ENCODE assay signal across 4 cellular contexts in the genomic region with DNA sequence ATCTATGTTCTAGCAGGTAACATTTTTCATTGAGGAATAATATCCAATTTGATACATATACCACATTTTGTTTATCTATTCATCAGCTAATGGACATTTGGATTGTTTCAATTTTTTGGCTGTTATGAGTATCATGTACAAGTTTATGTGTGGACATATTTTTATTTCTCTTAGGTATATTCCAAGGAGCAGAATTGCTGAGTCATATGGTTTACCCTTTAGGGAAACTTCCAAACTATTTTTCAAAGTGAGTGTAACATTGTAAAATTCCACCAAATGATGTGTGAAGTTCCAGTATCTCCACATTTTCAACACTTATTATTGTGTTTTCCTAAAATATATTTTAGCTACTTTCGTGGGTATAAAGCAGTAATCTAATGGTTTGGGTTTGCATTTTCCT.
TF ChIP-seq lines count a peak whose summit lies in the region.

No MANE protein-coding gene starts in this region.

TF ChIP-seq in HepG2, 621 proteins besides CTCF, POLR2A, EP300 and RAD21:
- TF ChIP-seq ERF (CRISPR knock-in tag; IDR thresholded peaks at IDR 0.05): no peak
- no peak for TF ChIP-seq ZNF335 (CRISPR knock-in tag; IDR thresholded peaks at IDR 0.05)
- no peak for TF ChIP-seq FOSL2 (CRISPR knock-in tag; IDR thresholded peaks at IDR 0.05)
- no peak for TF ChIP-seq BRD4 (CRISPR knock-in tag; IDR thresholded peaks at IDR 0.05)
- no peak for TF ChIP-seq GTF3A (CRISPR knock-in tag; conservative IDR thresholded peaks at IDR 0.05)
- TF ChIP-seq ZNF776 (CRISPR knock-in tag; IDR thresholded peaks at IDR 0.05): no peak
- TF ChIP-seq DDIT3 (CRISPR knock-in tag; IDR thresholded peaks at IDR 0.05): no peak
- peak; percentile 67; the same call in 1 of the 2 replicates for TF ChIP-seq MAFF (IDR thresholded peaks at IDR 0.05; ENCODE audit: low read depth, low read length)
- TF ChIP-seq ETV5 (CRISPR knock-in tag; IDR thresholded peaks at IDR 0.05; ENCODE audit: borderline replicate concordance): no peak
- TF ChIP-seq PLRG1 (conservative IDR thresholded peaks at IDR 0.05): no peak
- TF ChIP-seq ZC3H4 (CRISPR knock-in tag; IDR thresholded peaks at IDR 0.05; ENCODE audit: borderline replicate concordance): no peak
- TF ChIP-seq KDM6A (CRISPR knock-in tag; IDR thresholded peaks at IDR 0.05; ENCODE audit: low read depth): no peak
- no peak for TF ChIP-seq KDM3A (CRISPR knock-in tag; IDR thresholded peaks at IDR 0.05; ENCODE audit: low read depth)
- peak; percentile 69 for TF ChIP-seq NFE2L2 (IDR thresholded peaks at IDR 0.05; ENCODE audit: low read length)
- no peak for TF ChIP-seq SAP130 (CRISPR knock-in tag; IDR thresholded peaks at IDR 0.05; ENCODE audit: low read depth)
- TF ChIP-seq MAFK (conservative IDR thresholded peaks at IDR 0.05 in 1 of 2, IDR thresholded peaks at IDR 0.05 in 1 of 2; ENCODE audit: low read length in 2 of 2): peak; percentile 58 to 83; a peak in 3 of 4 replicates
- TF ChIP-seq, protein P1, sequence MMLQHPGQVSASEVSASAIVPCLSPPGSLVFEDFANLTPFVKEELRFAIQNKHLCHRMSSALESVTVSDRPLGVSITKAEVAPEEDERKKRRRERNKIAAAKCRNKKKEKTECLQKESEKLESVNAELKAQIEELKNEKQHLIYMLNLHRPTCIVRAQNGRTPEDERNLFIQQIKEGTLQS (CRISPR knock-in tag; IDR thresholded peaks at IDR 0.05): no peak
- TF ChIP-seq DRAP1 (CRISPR knock-in tag; IDR thresholded peaks at IDR 0.05): no peak
- no peak for TF ChIP-seq ZFX (CRISPR knock-in tag; IDR thresholded peaks at IDR 0.05; ENCODE audit: low read depth)
- no peak for TF ChIP-seq POLR2AphosphoS2 (IDR thresholded peaks at IDR 0.05; ENCODE audit: low read depth, low read length)
- no peak for TF ChIP-seq ZNF367 (CRISPR knock-in tag; IDR thresholded peaks at IDR 0.05; ENCODE audit: borderline replicate concordance)

TF ChIP-seq in A549, 52 proteins besides CTCF, POLR2A, EP300 and RAD21:
- TF ChIP-seq, protein P2, sequence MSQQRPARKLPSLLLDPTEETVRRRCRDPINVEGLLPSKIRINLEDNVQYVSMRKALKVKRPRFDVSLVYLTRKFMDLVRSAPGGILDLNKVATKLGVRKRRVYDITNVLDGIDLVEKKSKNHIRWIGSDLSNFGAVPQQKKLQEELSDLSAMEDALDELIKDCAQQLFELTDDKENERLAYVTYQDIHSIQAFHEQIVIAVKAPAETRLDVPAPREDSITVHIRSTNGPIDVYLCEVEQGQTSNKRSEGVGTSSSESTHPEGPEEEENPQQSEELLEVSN (IDR thresholded peaks at IDR 0.05; ENCODE audit: borderline replicate concordance, low read depth): no peak
- peak; percentile 61 for TF ChIP-seq MAFK (IDR thresholded peaks at IDR 0.05; ENCODE audit: partially characterized antibody)
- 0 out of 2 replicates have a peak, but pooled peaks have one; percentile 13 for TF ChIP-seq NFE2L2 (conservative IDR thresholded peaks at IDR 0.05; ENCODE audit: low read length)

TF ChIP-seq in IMR-90, 13 proteins besides CTCF, POLR2A, EP300 and RAD21:
- TF ChIP-seq CEBPB (IDR thresholded peaks at IDR 0.05; ENCODE audit: low read depth, low read length) (no peak), NFE2L2 (IDR thresholded peaks at IDR 0.05; ENCODE audit: low read depth, low read length) (peak; percentile 74), BHLHE40 (IDR thresholded peaks at IDR 0.05; ENCODE audit: low read depth, low read length) (no peak), MAFK (IDR thresholded peaks at IDR 0.05; ENCODE audit: low read depth, low read length) (peak; percentile 65), RFX5 (IDR thresholded peaks at IDR 0.05; ENCODE audit: low read depth, low read length) (no peak)

TF ChIP-seq in K562, 482 proteins besides CTCF, POLR2A, EP300 and RAD21:
- TF ChIP-seq RB1 (IDR thresholded peaks at IDR 0.05; ENCODE audit: low read depth): no peak
- TF ChIP-seq NONO (IDR thresholded peaks at IDR 0.05; ENCODE audit: low read depth in 2 of 2, low read length in 1 of 2): no peak
- TF ChIP-seq, protein P3, sequence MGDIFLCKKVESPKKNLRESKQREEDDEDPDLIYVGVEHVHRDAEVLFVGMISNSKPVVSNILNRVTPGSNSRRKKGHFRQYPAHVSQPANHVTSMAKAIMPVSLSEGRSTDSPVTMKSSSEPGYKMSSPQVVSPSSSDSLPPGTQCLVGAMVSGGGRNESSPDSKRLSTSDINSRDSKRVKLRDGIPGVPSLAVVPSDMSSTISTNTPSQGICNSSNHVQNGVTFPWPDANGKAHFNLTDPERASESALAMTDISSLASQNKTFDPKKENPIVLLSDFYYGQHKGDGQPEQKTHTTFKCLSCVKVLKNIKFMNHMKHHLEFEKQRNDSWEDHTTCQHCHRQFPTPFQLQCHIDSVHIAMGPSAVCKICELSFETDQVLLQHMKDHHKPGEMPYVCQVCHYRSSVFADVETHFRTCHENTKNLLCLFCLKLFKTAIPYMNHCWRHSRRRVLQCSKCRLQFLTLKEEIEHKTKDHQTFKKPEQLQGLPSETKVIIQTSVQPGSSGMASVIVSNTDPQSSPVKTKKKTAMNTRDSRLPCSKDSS (IDR thresholded peaks at IDR 0.05; ENCODE audit: low read depth, partially characterized antibody): no peak
- no peak for TF ChIP-seq MCM2 (IDR thresholded peaks at IDR 0.05; ENCODE audit: low read depth)
- TF ChIP-seq ZNF316 (IDR thresholded peaks at IDR 0.05): peak; percentile 78
- TF ChIP-seq ZNF79 (CRISPR knock-in tag; IDR thresholded peaks at IDR 0.05; ENCODE audit: low read depth): no peak
- TF ChIP-seq C11orf30 (IDR thresholded peaks at IDR 0.05; ENCODE audit: low read depth): peak; percentile 70
- TF ChIP-seq SNRNP70 (optimal IDR thresholded peaks at IDR 0.05; ENCODE audit: low read depth, low read length): no peak
- peak; percentile 69 for TF ChIP-seq MAFF (IDR thresholded peaks at IDR 0.05; ENCODE audit: low read length)
- no peak for TF ChIP-seq YBX1 (IDR thresholded peaks at IDR 0.05)
- TF ChIP-seq MAFG (tag; conservative IDR thresholded peaks at IDR 0.05): peak; percentile 81
- no peak for TF ChIP-seq ZNF133 (CRISPR knock-in tag; IDR thresholded peaks at IDR 0.05)
- TF ChIP-seq MAFK (IDR thresholded peaks at IDR 0.05; ENCODE audit: low read length): peak; percentile 46; the same call in 1 of the 2 replicates
- TF ChIP-seq NFE2 (IDR thresholded peaks at IDR 0.05; ENCODE audit: low read depth): peak; percentile 51
TF ChIP-seq in K562: peak in this region for 6.
